Comparison of ENCODE assay signal across 12 cellular contexts in the genomic region with DNA sequence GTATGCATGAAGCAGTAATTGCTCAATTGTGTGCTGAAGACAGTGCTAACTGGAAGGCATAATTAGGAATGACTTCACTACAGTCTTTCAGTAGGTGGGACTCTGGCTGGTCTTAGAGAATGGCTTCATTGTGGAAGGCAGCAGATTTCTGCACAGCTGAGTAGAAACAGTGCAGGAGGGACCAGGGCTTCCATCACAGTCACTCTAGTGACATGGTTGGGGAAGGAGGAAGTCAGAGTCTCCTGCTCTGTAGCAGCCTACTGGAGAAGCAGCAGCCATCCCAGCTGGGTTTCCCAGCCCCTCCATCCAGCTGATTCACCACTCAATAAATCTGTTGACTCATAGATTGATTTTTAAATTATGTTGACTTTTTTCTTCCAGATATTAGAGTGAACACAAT.
"Had no signal": no experiment of that assay in that cellular context is flagged by ENCODE, and none has a peak within 500 bp of the region (broad histone marks: within the 10 kb centered on the region; RNA-seq: fewer than 3 reads in every experiment).

No MANE protein-coding gene starts in this region.

- DNase-seq: activated B cell treated with CpG ODN at 0.5 μM for 24 hours; naive B cell; stimulated activated CD4-positive, alpha-beta T cell treated with anti-CD3 and anti-CD28 coated beads, Interleukin-4, amount 100 ng/mL, for 1 hour; stomach; T-helper 17 cell had no signal

- H3K9me3 Mint-ChIP-seq: activated B cell treated with CpG ODN at 0.5 μM for 24 hours; activated CD4-positive, alpha-beta memory T cell treated with anti-CD3 and anti-CD28 coated beads, Interleukin-2, amount 10 ng/mL, durations not matched to agents 7 days and 5 days; activated naive CD8-positive, alpha-beta T cell treated with anti-CD3 and anti-CD28 coated beads, Interleukin-2, amount 10 ng/mL, durations not matched to agents 7 days and 5 days; naive B cell had no signal

- H3K4me3 ChIP-seq: body of pancreas, ovary, right lobe of liver, smooth muscle cell, stomach had no signal

- H3K4me1 ChIP-seq: body of pancreas, right lobe of liver, stomach had no signal

- H3K4me2 ChIP-seq: smooth muscle cell had no signal

- H3K27ac ChIP-seq: body of pancreas, ovary, right lobe of liver, stomach had no signal

- H3K36me3 ChIP-seq: ovary, right lobe of liver, stomach had no signal

- H3K4me1 Mint-ChIP-seq: activated B cell treated with CpG ODN at 0.5 μM for 24 hours; activated CD4-positive, alpha-beta memory T cell treated with anti-CD3 and anti-CD28 coated beads, Interleukin-2, amount 10 ng/mL, durations not matched to agents 7 days and 5 days; activated CD8-positive, alpha-beta memory T cell treated with anti-CD3 and anti-CD28 coated beads, Interleukin-2, amount 10 ng/mL, durations not matched to agents 7 days and 5 days; naive B cell; T-helper 17 cell had no signal

- H3K36me3 Mint-ChIP-seq: activated CD8-positive, alpha-beta memory T cell treated with anti-CD3 and anti-CD28 coated beads, Interleukin-2, amount 10 ng/mL, durations not matched to agents 7 days and 5 days; activated naive CD8-positive, alpha-beta T cell treated with anti-CD3 and anti-CD28 coated beads, Interleukin-2, amount 10 ng/mL, durations not matched to agents 7 days and 5 days; naive B cell had no signal

- H3K27ac Mint-ChIP-seq: activated B cell treated with CpG ODN at 0.5 μM for 24 hours; activated CD4-positive, alpha-beta memory T cell treated with anti-CD3 and anti-CD28 coated beads, Interleukin-2, amount 10 ng/mL, durations not matched to agents 7 days and 5 days; activated CD8-positive, alpha-beta memory T cell treated with anti-CD3 and anti-CD28 coated beads, Interleukin-2, amount 10 ng/mL, durations not matched to agents 7 days and 5 days; activated naive CD8-positive, alpha-beta T cell treated with anti-CD3 and anti-CD28 coated beads, Interleukin-2, amount 10 ng/mL, durations not matched to agents 7 days and 5 days; naive B cell; T-helper 17 cell had no signal

- H3K9me3 ChIP-seq: body of pancreas, ovary, right lobe of liver, stomach had no signal

- H3K27me3 ChIP-seq: body of pancreas, ovary, right lobe of liver, stomach had no signal

- H3K4me3 Mint-ChIP-seq: activated B cell treated with CpG ODN at 0.5 μM for 24 hours; activated CD4-positive, alpha-beta memory T cell treated with anti-CD3 and anti-CD28 coated beads, Interleukin-2, amount 10 ng/mL, durations not matched to agents 7 days and 5 days; activated CD8-positive, alpha-beta memory T cell treated with anti-CD3 and anti-CD28 coated beads, Interleukin-2, amount 10 ng/mL, durations not matched to agents 7 days and 5 days; activated naive CD8-positive, alpha-beta T cell treated with anti-CD3 and anti-CD28 coated beads, Interleukin-2, amount 10 ng/mL, durations not matched to agents 7 days and 5 days; naive B cell; T-helper 17 cell had no signal
